ENCODE assay signal across 8 cellular contexts in genomic region chr16:2204727-2205103, GRCh38. TPM values are rescaled to one million over a fixed set of nuclear protein-coding genes. Genes with fewer than 3 reads are reported as not detected.
DNase-seq lines count a peak whose midpoint lies in the region; ATAC-seq, FAIRE-seq and TF ChIP-seq lines count a peak whose summit lies in the region.

No MANE protein-coding gene starts in this region.

- peak overlapping the region; percentile 100 for H2AFZ ChIP-seq in IMR-90 (replicated peaks; ENCODE audit: low read length, poor library complexity)

- H2AK9ac ChIP-seq in IMR-90 (replicated peaks; ENCODE audit: low read depth, low read length, poor library complexity) = peak overlapping the region; percentile 88

- H3K4me3 ChIP-seq in A549 (peak overlapping the region; percentile 83), IMR-90 (ENCODE audit: insufficient read depth, low read depth, low read length) (peak overlapping the region; percentile 92), bronchial epithelial cell (ENCODE audit: low read depth, low read length) (peak overlapping the region; percentile 65), muscle layer of colon (ENCODE audit: low read depth in 1 of 2, low read length in 2 of 2) (peak overlapping the region; percentile 49 to 76)

- no peak overlapping the region for H3K18ac ChIP-seq in IMR-90 (ENCODE audit: low read depth, low read length)

- H2BK20ac ChIP-seq in IMR-90 (ENCODE audit: low read depth, low read length) = no peak overlapping the region

- POLR2A ChIA-PET in A549 (lab: Yijun Ruan, JAX) (interaction anchor here (1.3 to 3.0 kb wide), 4 partner anchors 10 to 50 kb away, joined by 4 to 31 read pairs (median 12); partner anchors contain the start of genes PGP and TRAF7), IMR-90 (lab: Charles Lee; ENCODE audit: unreplicated experiment) (no interaction called here)

- peaks cover 24% of the 10 kb centered on the region; the same call in 1 of the 2 replicates for H3K36me3 ChIP-seq in IMR-90 (ENCODE audit: control insufficient read depth, insufficient read depth, low read length)
- H3K36me3 ChIP-seq in bronchial epithelial cell (ENCODE audit: control insufficient read depth, insufficient read depth, low read length) = peaks cover 14% of the 10 kb centered on the region
- peaks cover 19% of the 10 kb centered on the region for H3K36me3 ChIP-seq in muscle layer of colon (ENCODE audit: insufficient read depth, low read length)

- peak overlapping the region; percentile 97 to 98 for H3K27ac ChIP-seq in A549
- peak overlapping the region; percentile 83 for H3K27ac ChIP-seq in IMR-90 (ENCODE audit: insufficient read depth, low read length)
- H3K27ac ChIP-seq in muscle layer of colon (ENCODE audit: low read depth, low read length) = peak overlapping the region; percentile 93

- H3K4me1 ChIP-seq in A549 (peaks cover 9% of the 10 kb centered on the region; the same call in 2 of the 3 replicates), IMR-90 (ENCODE audit: control insufficient read depth, insufficient read depth, low read length) (peaks cover 7% of the 10 kb centered on the region), muscle layer of colon (ENCODE audit: insufficient read depth, low read length) (peaks cover 11% of the 10 kb centered on the region)

- peak overlapping the region; percentile 62 for H3K4ac ChIP-seq in IMR-90 (ENCODE audit: low read depth, low read length)

- H3K23ac ChIP-seq in IMR-90 (ENCODE audit: low read depth, low read length) = no peak overlapping the region

- H2BK5ac ChIP-seq in IMR-90 (ENCODE audit: low read depth, low read length, poor library complexity, severe bottlenecking) = no peak overlapping the region

- FAIRE-seq in A549 (lab: Jason Lieb, UNC) = no peak
- no peak for FAIRE-seq in bronchial epithelial cell (lab: Jason Lieb, UNC)

- TF ChIP-seq RAD21 in A549 (conservative IDR thresholded peaks at IDR 0.05 in 1 of 2, IDR thresholded peaks at IDR 0.05 in 1 of 2) = no peak
- no peak for TF ChIP-seq RAD21 in IMR-90 (IDR thresholded peaks at IDR 0.05; ENCODE audit: low read length)

- H2AK5ac ChIP-seq in IMR-90 (ENCODE audit: low read depth, low read length) = peak overlapping the region; percentile 70; the same call in 1 of the 2 replicates

- in situ Hi-C loops in IMR-90 (cut with MboI; ENCODE audit: low sequenced_read_pairs) = no loop called here

- dilution Hi-C loops in IMR-90 (cut with HindIII; ENCODE audit: low sequenced_read_pairs, unreplicated experiment) = no loop called here

- 58% methylated on average over 5 of the region's 5 CpGs for WGBS in A549 (ENCODE audit: missing lambda C conversion rate)
- 83% methylated on average over 2 of the region's 5 CpGs; no CpG with 5 or more reads in 1 of the 2 experiments for WGBS in IMR-90 (ENCODE audit: extremely low coverage in 2 of 2, insufficient read length in 1 of 2), 2 experiments

- H2BK15ac ChIP-seq in IMR-90 (ENCODE audit: low read depth, low read length) = no peak overlapping the region

- H3K27me3 ChIP-seq in IMR-90 (ENCODE audit: control insufficient read depth, insufficient read depth, low read length) = peaks cover 10% of the 10 kb centered on the region
- no peaks in the 10 kb centered on the region for H3K27me3 ChIP-seq in bronchial epithelial cell (ENCODE audit: control insufficient read depth, insufficient read depth, low read length)
- peaks cover 0 to under 1% of the 10 kb centered on the region in 2 donors for H3K27me3 ChIP-seq in muscle layer of colon (ENCODE audit: control insufficient read depth in 1 of 2, insufficient read depth in 2 of 2, low read length in 2 of 2)

- intact Hi-C loops in IMR-90 (cut with micrococcal nuclease) = no loop called here

- H3K14ac ChIP-seq in IMR-90 (replicated peaks; ENCODE audit: low read depth, low read length) = no peak overlapping the region

- H3K9me3 ChIP-seq in A549 = no peaks in the 10 kb centered on the region
- no peaks in the 10 kb centered on the region for H3K9me3 ChIP-seq in IMR-90 (ENCODE audit: control insufficient read depth, insufficient read depth, low read length)
- no peaks in the 10 kb centered on the region for H3K9me3 ChIP-seq in muscle layer of colon (ENCODE audit: low read length)

- TF ChIP-seq POLR2A in A549 (IDR thresholded peaks at IDR 0.05; ENCODE audit: low read length) (no peak), IMR-90 (IDR thresholded peaks at IDR 0.05; ENCODE audit: low read depth, low read length) (no peak)

- peaks cover 5% of the 10 kb centered on the region; the same call in 1 of the 2 replicates for H4K20me1 ChIP-seq in IMR-90 (ENCODE audit: insufficient read depth, low read length)

- ATAC-seq in A549 = peak; percentile 5 to 12; a peak in 4 of 6 replicates
- ATAC-seq in IMR-90 (ENCODE audit: low read depth) = no peak
- no peak for ATAC-seq in HG03039 (IDR thresholded peaks at IDR 0.05; ENCODE audit: unreplicated experiment)
- ATAC-seq in HG03571 (IDR thresholded peaks at IDR 0.05; ENCODE audit: unreplicated experiment) = no peak

- H3K79me1 ChIP-seq in IMR-90 (ENCODE audit: low read depth in 1 of 2, low read length in 2 of 2) = peaks cover 13 to 24% of the 10 kb centered on the region in 2 experiments

- TF ChIP-seq EP300 in A549 (IDR thresholded peaks at IDR 0.05) = no peak

- H3K56ac ChIP-seq in IMR-90 (ENCODE audit: extremely low read depth, insufficient read depth, low read length) = no peak overlapping the region; the same call in 1 of the 2 replicates

- H3K9me1 ChIP-seq in IMR-90 (ENCODE audit: insufficient read depth, low read length) = peaks cover 6% of the 10 kb centered on the region; the same call in 1 of the 2 replicates

- H3K9ac ChIP-seq in IMR-90 (ENCODE audit: low read depth, low read length) = peak overlapping the region; percentile 74
- H3K9ac ChIP-seq in muscle layer of colon (ENCODE audit: low read length) = peak overlapping the region; percentile 4

- peak overlapping the region; percentile 5; the same call in 1 of the 2 replicates for H4K91ac ChIP-seq in IMR-90 (ENCODE audit: insufficient read depth, low read depth, low read length)

- peak overlapping the region; percentile 88 for H4K5ac ChIP-seq in IMR-90 (ENCODE audit: low read depth, low read length)

- DNase-seq in A549 (ENCODE audit: low read depth in 1 of 2, low spot score in 1 of 2) = no peak
- no peak for DNase-seq in IMR-90
- DNase-seq in bronchial epithelial cell (ENCODE audit: low read depth) = no peak
- no peak for DNase-seq in HUDEP-2 (lab: John Stamatoyannopoulos, UW; ENCODE audit: unreplicated experiment in 76 of 76)
- no peak for DNase-seq in cerebellar nuclear complex (lab: John Stamatoyannopoulos, UW)

- no TSS peak for BruUV-seq in IMR-90 (replicated peaks; lab: Mats Ljungman, UMichigan)

- peak overlapping the region; percentile 99 for H3K4me2 ChIP-seq in A549
- peak overlapping the region; percentile 80 for H3K4me2 ChIP-seq in IMR-90 (ENCODE audit: low read depth, low read length)

- H2BK120ac ChIP-seq in IMR-90 (ENCODE audit: low read depth, low read length) = no peak overlapping the region; the same call in 1 of the 2 replicates

- TF ChIP-seq CTCF in A549 (IDR thresholded peaks at IDR 0.05) (no peak), IMR-90 (conservative IDR thresholded peaks at IDR 0.05; ENCODE audit: low read depth, low read length) (no peak), bronchial epithelial cell (IDR thresholded peaks at IDR 0.05; ENCODE audit: insufficient read depth, low read length, severe bottlenecking) (no peak)

- H4K8ac ChIP-seq in IMR-90 (ENCODE audit: low read depth in 2 of 2, low read length in 2 of 2) = peak overlapping the region; percentile 91 to 98

- CTCF ChIA-PET in A549 (lab: Yijun Ruan, JAX) (interaction anchor here (2.6 kb wide), 1 partner anchor 10 kb away, joined by 25 read pairs; no protein-coding TSS in a partner anchor), IMR-90 (lab: Yijun Ruan, JAX) (interaction anchor here (0.6 kb wide), 1 partner anchor 182 kb away, joined by 3 read pairs; no protein-coding TSS in a partner anchor)

RNA-seq across cellular contexts. Expression of gene MLST8, which starts 0.5 kb away (rescaled TPM):
- polyA plus RNA-seq in A549 (2011; rRNA removed) = 46.8 and 49.5 TPM in 2 replicates
- 104 and 110 TPM in 2 replicates for polyA plus RNA-seq in A549 (2012; cell fraction: cytosol; rRNA removed)
- polyA plus RNA-seq in A549 (2012; cell fraction: nucleus; rRNA removed) = 151 and 193 TPM in 2 replicates
- 48.4 to 53.9 TPM (median 50.4 TPM) in 3 replicates for polyA plus RNA-seq in A549 (2017; fragmentation: RNase III; extraction: RNeasy Plus Mini Kit Qiagen cat#74134 plus additional on column Dnase treatment)
- 56.8 and 69.3 TPM in 2 replicates for polyA minus RNA-seq in A549 (2011; rRNA and poly(A)+ RNA removed)
- 34.4 and 50.3 TPM in 2 replicates for total RNA-seq in IMR-90 (2012; rRNA removed)
- polyA plus RNA-seq in IMR-90 (2012; rRNA removed) = 93.7 and 94.1 TPM in 2 replicates
- 56.2 and 108 TPM in 2 replicates for polyA plus RNA-seq in IMR-90 (2012; cell fraction: cytosol; rRNA removed)
- polyA plus RNA-seq in IMR-90 (2012; cell fraction: nucleus; rRNA removed; ENCODE audit: low replicate concordance) = 97.5 and 242 TPM in 2 replicates
- 10.9 and 11.6 TPM in 2 replicates for total RNA-seq in bronchial epithelial cell

RNA-seq across cellular contexts. Expression of gene BRICD5, which starts 5.9 kb away (rescaled TPM):
- polyA plus RNA-seq in A549 (2011; rRNA removed) (2.0 and 3.1 TPM in 2 replicates), A549 (2017; fragmentation: RNase III; extraction: RNeasy Plus Mini Kit Qiagen cat#74134 plus additional on column Dnase treatment) (7.4 to 11.6 TPM (median 9.1 TPM) in 3 replicates), IMR-90 (2012; rRNA removed) (0.94 and 1.5 TPM in 2 replicates)
- 6.3 TPM in 2 replicates for polyA plus RNA-seq in A549 (2012; cell fraction: cytosol; rRNA removed)
- polyA plus RNA-seq in A549 (2012; cell fraction: nucleus; rRNA removed) = 65.9 and 71.3 TPM in 2 replicates
- 0.54 and 1.9 TPM in 2 replicates for polyA minus RNA-seq in A549 (2011; rRNA and poly(A)+ RNA removed)
- total RNA-seq in IMR-90 (2012; rRNA removed) (0.18 and 0.28 TPM in 2 replicates), bronchial epithelial cell (0.53 and 1.2 TPM in 2 replicates)
- polyA plus RNA-seq in IMR-90 (2012; cell fraction: cytosol; rRNA removed) = 0.55 and 0.76 TPM in 2 replicates
- polyA plus RNA-seq in IMR-90 (2012; cell fraction: nucleus; rRNA removed; ENCODE audit: low replicate concordance) = 13.2 and 32.1 TPM in 2 replicates

RNA-seq across cellular contexts. Expression of gene CASKIN1, which starts 8.3 kb away (rescaled TPM):
- polyA plus RNA-seq in A549 (2011; rRNA removed) (0.13 and 0.27 TPM in 2 replicates), A549 (2017; fragmentation: RNase III; extraction: RNeasy Plus Mini Kit Qiagen cat#74134 plus additional on column Dnase treatment) (0.72 to 1.0 TPM (median 0.87 TPM) in 3 replicates), IMR-90 (2012; rRNA removed) (0.05 and 0.06 TPM in 2 replicates)
- 0.75 and 1.2 TPM in 2 replicates for polyA plus RNA-seq in A549 (2012; cell fraction: cytosol; rRNA removed)
- polyA plus RNA-seq in A549 (2012; cell fraction: nucleus; rRNA removed) = 4.4 and 5.5 TPM in 2 replicates
- 0.58 and 0.95 TPM in 2 replicates for polyA minus RNA-seq in A549 (2011; rRNA and poly(A)+ RNA removed)
- total RNA-seq in IMR-90 (2012; rRNA removed) (not detected in 2 replicates), bronchial epithelial cell (under 0.01 and 1.8 TPM in 2 replicates)
- 0.05 and 0.09 TPM in 2 replicates for polyA plus RNA-seq in IMR-90 (2012; cell fraction: cytosol; rRNA removed)
- 0.76 and 1.1 TPM in 2 replicates for polyA plus RNA-seq in IMR-90 (2012; cell fraction: nucleus; rRNA removed; ENCODE audit: low replicate concordance)

RNA-seq across cellular contexts. Expression of gene PGP, which starts 9.9 kb away (rescaled TPM):
- 13.9 and 15.0 TPM in 2 replicates for polyA plus RNA-seq in A549 (2011; rRNA removed)
- polyA plus RNA-seq in A549 (2012; cell fraction: cytosol; rRNA removed) = 37.0 and 52.9 TPM in 2 replicates
- polyA plus RNA-seq in A549 (2012; cell fraction: nucleus; rRNA removed) = 67.6 and 101 TPM in 2 replicates
- 27.7 to 33.7 TPM (median 31.9 TPM) in 3 replicates for polyA plus RNA-seq in A549 (2017; fragmentation: RNase III; extraction: RNeasy Plus Mini Kit Qiagen cat#74134 plus additional on column Dnase treatment)
- polyA minus RNA-seq in A549 (2011; rRNA and poly(A)+ RNA removed) = 7.6 TPM in 2 replicates
- 4.1 and 5.8 TPM in 2 replicates for total RNA-seq in IMR-90 (2012; rRNA removed)
- polyA plus RNA-seq in IMR-90 (2012; rRNA removed) = 9.4 and 13.5 TPM in 2 replicates
- polyA plus RNA-seq in IMR-90 (2012; cell fraction: cytosol; rRNA removed) = 4.6 and 13.7 TPM in 2 replicates
- 17.4 and 43.8 TPM in 2 replicates for polyA plus RNA-seq in IMR-90 (2012; cell fraction: nucleus; rRNA removed; ENCODE audit: low replicate concordance)
- 9.1 and 9.5 TPM in 2 replicates for total RNA-seq in bronchial epithelial cell

RNA-seq across cellular contexts. Expression of gene E4F1, which starts 18.7 kb away (rescaled TPM):
- polyA plus RNA-seq in A549 (2011; rRNA removed) (10.4 and 11.0 TPM in 2 replicates), A549 (2017; fragmentation: RNase III; extraction: RNeasy Plus Mini Kit Qiagen cat#74134 plus additional on column Dnase treatment) (22.0 to 24.4 TPM (median 23.3 TPM) in 3 replicates), IMR-90 (2012; rRNA removed) (33.0 and 39.6 TPM in 2 replicates)
- 39.5 and 43.4 TPM in 2 replicates for polyA plus RNA-seq in A549 (2012; cell fraction: cytosol; rRNA removed)
- polyA plus RNA-seq in A549 (2012; cell fraction: nucleus; rRNA removed) = 164 and 278 TPM in 2 replicates
- 7.4 and 9.8 TPM in 2 replicates for polyA minus RNA-seq in A549 (2011; rRNA and poly(A)+ RNA removed)
- total RNA-seq in IMR-90 (2012; rRNA removed) (13.1 and 25.0 TPM in 2 replicates), bronchial epithelial cell (26.6 and 34.4 TPM in 2 replicates)
- 14.6 and 22.6 TPM in 2 replicates for polyA plus RNA-seq in IMR-90 (2012; cell fraction: cytosol; rRNA removed)
- 129 and 420 TPM in 2 replicates for polyA plus RNA-seq in IMR-90 (2012; cell fraction: nucleus; rRNA removed; ENCODE audit: low replicate concordance)

Comparison
In these comparisons a context has a peak if more than half of its experiments do, and no peak if none do; other contexts are left out.
1. ATAC-seq: peak in A549 (2 of 2); none in IMR-90 (single experiment), HG03039 (single experiment) and HG03571 (single experiment).
2. Peak in every context shown above with its lines, with median percentiles within 50 percentile points of each other: H3K27ac ChIP-seq and H3K4me3 ChIP-seq.